1 cellular context compared by ENCODE assay signal in genomic region chr1:204509186-204509635, GRCh38.
TF ChIP-seq lines count a peak whose summit lies in the region.

No MANE protein-coding gene starts in this region.

TF ChIP-seq in HepG2, 621 proteins besides CTCF, POLR2A, EP300 and RAD21 (continued from another document and continues in another):
- TF ChIP-seq, protein P1, sequence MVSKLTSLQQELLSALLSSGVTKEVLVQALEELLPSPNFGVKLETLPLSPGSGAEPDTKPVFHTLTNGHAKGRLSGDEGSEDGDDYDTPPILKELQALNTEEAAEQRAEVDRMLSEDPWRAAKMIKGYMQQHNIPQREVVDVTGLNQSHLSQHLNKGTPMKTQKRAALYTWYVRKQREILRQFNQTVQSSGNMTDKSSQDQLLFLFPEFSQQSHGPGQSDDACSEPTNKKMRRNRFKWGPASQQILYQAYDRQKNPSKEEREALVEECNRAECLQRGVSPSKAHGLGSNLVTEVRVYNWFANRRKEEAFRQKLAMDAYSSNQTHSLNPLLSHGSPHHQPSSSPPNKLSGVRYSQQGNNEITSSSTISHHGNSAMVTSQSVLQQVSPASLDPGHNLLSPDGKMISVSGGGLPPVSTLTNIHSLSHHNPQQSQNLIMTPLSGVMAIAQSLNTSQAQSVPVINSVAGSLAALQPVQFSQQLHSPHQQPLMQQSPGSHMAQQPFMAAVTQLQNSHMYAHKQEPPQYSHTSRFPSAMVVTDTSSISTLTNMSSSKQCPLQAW (CRISPR knock-in tag; IDR thresholded peaks at IDR 0.05), result no peak
- TF ChIP-seq, protein P2, sequence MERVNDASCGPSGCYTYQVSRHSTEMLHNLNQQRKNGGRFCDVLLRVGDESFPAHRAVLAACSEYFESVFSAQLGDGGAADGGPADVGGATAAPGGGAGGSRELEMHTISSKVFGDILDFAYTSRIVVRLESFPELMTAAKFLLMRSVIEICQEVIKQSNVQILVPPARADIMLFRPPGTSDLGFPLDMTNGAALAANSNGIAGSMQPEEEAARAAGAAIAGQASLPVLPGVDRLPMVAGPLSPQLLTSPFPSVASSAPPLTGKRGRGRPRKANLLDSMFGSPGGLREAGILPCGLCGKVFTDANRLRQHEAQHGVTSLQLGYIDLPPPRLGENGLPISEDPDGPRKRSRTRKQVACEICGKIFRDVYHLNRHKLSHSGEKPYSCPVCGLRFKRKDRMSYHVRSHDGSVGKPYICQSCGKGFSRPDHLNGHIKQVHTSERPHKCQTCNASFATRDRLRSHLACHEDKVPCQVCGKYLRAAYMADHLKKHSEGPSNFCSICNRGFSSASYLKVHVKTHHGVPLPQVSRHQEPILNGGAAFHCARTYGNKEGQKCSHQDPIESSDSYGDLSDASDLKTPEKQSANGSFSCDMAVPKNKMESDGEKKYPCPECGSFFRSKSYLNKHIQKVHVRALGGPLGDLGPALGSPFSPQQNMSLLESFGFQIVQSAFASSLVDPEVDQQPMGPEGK (CRISPR knock-in tag; IDR thresholded peaks at IDR 0.05), result peak; percentile 53; the same call in 1 of the 2 replicates
- no peak for TF ChIP-seq FOXA1 (IDR thresholded peaks at IDR 0.05)
- TF ChIP-seq FOXA1 (CRISPR knock-in tag; IDR thresholded peaks at IDR 0.05), result peak; percentile 45; the same call in 1 of the 2 replicates
- TF ChIP-seq ZFP36 (IDR thresholded peaks at IDR 0.05; ENCODE audit: borderline replicate concordance, low read depth, low read length, partially characterized antibody), result no peak
- no peak for TF ChIP-seq FOXK2 (IDR thresholded peaks at IDR 0.05)
- TF ChIP-seq CREB1 (IDR thresholded peaks at IDR 0.05), result no peak
- TF ChIP-seq CREB1 (CRISPR knock-in tag; IDR thresholded peaks at IDR 0.05), result peak; percentile 47; the same call in 1 of the 2 replicates
- TF ChIP-seq, protein P3, sequence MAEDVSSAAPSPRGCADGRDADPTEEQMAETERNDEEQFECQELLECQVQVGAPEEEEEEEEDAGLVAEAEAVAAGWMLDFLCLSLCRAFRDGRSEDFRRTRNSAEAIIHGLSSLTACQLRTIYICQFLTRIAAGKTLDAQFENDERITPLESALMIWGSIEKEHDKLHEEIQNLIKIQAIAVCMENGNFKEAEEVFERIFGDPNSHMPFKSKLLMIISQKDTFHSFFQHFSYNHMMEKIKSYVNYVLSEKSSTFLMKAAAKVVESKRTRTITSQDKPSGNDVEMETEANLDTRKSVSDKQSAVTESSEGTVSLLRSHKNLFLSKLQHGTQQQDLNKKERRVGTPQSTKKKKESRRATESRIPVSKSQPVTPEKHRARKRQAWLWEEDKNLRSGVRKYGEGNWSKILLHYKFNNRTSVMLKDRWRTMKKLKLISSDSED (CRISPR knock-in tag; IDR thresholded peaks at IDR 0.05), result no peak
- no peak for TF ChIP-seq AGO1 (IDR thresholded peaks at IDR 0.05; ENCODE audit: low read depth, low read length, poor library complexity, severe bottlenecking)
- TF ChIP-seq NR2F6 (IDR thresholded peaks at IDR 0.05), result no peak
- no peak; the same call in 1 of the 2 replicates for TF ChIP-seq NR2F6 (CRISPR knock-in tag; IDR thresholded peaks at IDR 0.05)
- peak; percentile 7; the same call in 1 of the 2 replicates for TF ChIP-seq HNF4G (IDR thresholded peaks at IDR 0.05; ENCODE audit: borderline replicate concordance, low read depth, low read length)
- no peak for TF ChIP-seq HNF4G (CRISPR knock-in tag; IDR thresholded peaks at IDR 0.05; ENCODE audit: borderline replicate concordance, low read depth)
- TF ChIP-seq ZNF770 (CRISPR knock-in tag; IDR thresholded peaks at IDR 0.05), result peak; percentile 97
- TF ChIP-seq KDM6A (CRISPR knock-in tag; IDR thresholded peaks at IDR 0.05; ENCODE audit: low read depth), result no peak
- TF ChIP-seq ZNF225 (CRISPR knock-in tag; IDR thresholded peaks at IDR 0.05), result no peak
- TF ChIP-seq HMG20B (CRISPR knock-in tag; conservative IDR thresholded peaks at IDR 0.05), result 0 out of 2 replicates have a peak, but pooled peaks have one; percentile 28
- TF ChIP-seq KDM4B (CRISPR knock-in tag; IDR thresholded peaks at IDR 0.05), result no peak
- no peak for TF ChIP-seq SALL2 (CRISPR knock-in tag; IDR thresholded peaks at IDR 0.05)
- TF ChIP-seq, protein P4, sequence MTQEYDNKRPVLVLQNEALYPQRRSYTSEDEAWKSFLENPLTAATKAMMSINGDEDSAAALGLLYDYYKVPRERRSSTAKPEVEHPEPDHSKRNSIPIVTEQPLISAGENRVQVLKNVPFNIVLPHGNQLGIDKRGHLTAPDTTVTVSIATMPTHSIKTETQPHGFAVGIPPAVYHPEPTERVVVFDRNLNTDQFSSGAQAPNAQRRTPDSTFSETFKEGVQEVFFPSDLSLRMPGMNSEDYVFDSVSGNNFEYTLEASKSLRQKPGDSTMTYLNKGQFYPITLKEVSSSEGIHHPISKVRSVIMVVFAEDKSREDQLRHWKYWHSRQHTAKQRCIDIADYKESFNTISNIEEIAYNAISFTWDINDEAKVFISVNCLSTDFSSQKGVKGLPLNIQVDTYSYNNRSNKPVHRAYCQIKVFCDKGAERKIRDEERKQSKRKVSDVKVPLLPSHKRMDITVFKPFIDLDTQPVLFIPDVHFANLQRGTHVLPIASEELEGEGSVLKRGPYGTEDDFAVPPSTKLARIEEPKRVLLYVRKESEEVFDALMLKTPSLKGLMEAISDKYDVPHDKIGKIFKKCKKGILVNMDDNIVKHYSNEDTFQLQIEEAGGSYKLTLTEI (CRISPR knock-in tag; conservative IDR thresholded peaks at IDR 0.05), result no peak
- peak; percentile 45; the same call in 1 of the 2 replicates for TF ChIP-seq RERE (CRISPR knock-in tag; IDR thresholded peaks at IDR 0.05; ENCODE audit: low read depth)
- TF ChIP-seq TBX3 (IDR thresholded peaks at IDR 0.05; ENCODE audit: borderline replicate concordance), result peak; percentile 77; the same call in 1 of the 2 replicates
- TF ChIP-seq KAT8 (CRISPR knock-in tag; IDR thresholded peaks at IDR 0.05), result peak; percentile 28; the same call in 1 of the 2 replicates
- TF ChIP-seq, protein P5, sequence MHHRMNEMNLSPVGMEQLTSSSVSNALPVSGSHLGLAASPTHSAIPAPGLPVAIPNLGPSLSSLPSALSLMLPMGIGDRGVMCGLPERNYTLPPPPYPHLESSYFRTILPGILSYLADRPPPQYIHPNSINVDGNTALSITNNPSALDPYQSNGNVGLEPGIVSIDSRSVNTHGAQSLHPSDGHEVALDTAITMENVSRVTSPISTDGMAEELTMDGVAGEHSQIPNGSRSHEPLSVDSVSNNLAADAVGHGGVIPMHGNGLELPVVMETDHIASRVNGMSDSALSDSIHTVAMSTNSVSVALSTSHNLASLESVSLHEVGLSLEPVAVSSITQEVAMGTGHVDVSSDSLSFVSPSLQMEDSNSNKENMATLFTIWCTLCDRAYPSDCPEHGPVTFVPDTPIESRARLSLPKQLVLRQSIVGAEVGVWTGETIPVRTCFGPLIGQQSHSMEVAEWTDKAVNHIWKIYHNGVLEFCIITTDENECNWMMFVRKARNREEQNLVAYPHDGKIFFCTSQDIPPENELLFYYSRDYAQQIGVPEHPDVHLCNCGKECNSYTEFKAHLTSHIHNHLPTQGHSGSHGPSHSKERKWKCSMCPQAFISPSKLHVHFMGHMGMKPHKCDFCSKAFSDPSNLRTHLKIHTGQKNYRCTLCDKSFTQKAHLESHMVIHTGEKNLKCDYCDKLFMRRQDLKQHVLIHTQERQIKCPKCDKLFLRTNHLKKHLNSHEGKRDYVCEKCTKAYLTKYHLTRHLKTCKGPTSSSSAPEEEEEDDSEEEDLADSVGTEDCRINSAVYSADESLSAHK (CRISPR knock-in tag; IDR thresholded peaks at IDR 0.05; ENCODE audit: borderline replicate concordance), result no peak
- peak; percentile 81 for TF ChIP-seq ZNF263 (CRISPR knock-in tag; IDR thresholded peaks at IDR 0.05)
- TF ChIP-seq BHLHE40 (IDR thresholded peaks at IDR 0.05; ENCODE audit: low read length), result no peak
- TF ChIP-seq SP1 (IDR thresholded peaks at IDR 0.05), result no peak
- TF ChIP-seq SP1 (CRISPR knock-in tag; IDR thresholded peaks at IDR 0.05), result 0 out of 2 replicates have a peak, but pooled peaks have one; percentile 15
- TF ChIP-seq ZMYM2 (CRISPR knock-in tag; IDR thresholded peaks at IDR 0.05), result peak; percentile 78
- 0 out of 2 replicates have a peak, but pooled peaks have one; percentile 45 for TF ChIP-seq ZNF782 (CRISPR knock-in tag; IDR thresholded peaks at IDR 0.05; ENCODE audit: borderline replicate concordance)
- no peak for TF ChIP-seq LRRFIP1 (CRISPR knock-in tag; conservative IDR thresholded peaks at IDR 0.05)
- TF ChIP-seq, protein P6, sequence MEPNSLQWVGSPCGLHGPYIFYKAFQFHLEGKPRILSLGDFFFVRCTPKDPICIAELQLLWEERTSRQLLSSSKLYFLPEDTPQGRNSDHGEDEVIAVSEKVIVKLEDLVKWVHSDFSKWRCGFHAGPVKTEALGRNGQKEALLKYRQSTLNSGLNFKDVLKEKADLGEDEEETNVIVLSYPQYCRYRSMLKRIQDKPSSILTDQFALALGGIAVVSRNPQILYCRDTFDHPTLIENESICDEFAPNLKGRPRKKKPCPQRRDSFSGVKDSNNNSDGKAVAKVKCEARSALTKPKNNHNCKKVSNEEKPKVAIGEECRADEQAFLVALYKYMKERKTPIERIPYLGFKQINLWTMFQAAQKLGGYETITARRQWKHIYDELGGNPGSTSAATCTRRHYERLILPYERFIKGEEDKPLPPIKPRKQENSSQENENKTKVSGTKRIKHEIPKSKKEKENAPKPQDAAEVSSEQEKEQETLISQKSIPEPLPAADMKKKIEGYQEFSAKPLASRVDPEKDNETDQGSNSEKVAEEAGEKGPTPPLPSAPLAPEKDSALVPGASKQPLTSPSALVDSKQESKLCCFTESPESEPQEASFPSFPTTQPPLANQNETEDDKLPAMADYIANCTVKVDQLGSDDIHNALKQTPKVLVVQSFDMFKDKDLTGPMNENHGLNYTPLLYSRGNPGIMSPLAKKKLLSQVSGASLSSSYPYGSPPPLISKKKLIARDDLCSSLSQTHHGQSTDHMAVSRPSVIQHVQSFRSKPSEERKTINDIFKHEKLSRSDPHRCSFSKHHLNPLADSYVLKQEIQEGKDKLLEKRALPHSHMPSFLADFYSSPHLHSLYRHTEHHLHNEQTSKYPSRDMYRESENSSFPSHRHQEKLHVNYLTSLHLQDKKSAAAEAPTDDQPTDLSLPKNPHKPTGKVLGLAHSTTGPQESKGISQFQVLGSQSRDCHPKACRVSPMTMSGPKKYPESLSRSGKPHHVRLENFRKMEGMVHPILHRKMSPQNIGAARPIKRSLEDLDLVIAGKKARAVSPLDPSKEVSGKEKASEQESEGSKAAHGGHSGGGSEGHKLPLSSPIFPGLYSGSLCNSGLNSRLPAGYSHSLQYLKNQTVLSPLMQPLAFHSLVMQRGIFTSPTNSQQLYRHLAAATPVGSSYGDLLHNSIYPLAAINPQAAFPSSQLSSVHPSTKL (CRISPR knock-in tag; IDR thresholded peaks at IDR 0.05), result peak; percentile 33
- TF ChIP-seq ZSCAN20 (CRISPR knock-in tag; IDR thresholded peaks at IDR 0.05; ENCODE audit: borderline replicate concordance), result no peak
